8 cellular contexts compared by ENCODE assay signal in genomic region chr17:63550816-63551639, GRCh38. TPM values are rescaled to one million over a fixed set of nuclear protein-coding genes. Genes with fewer than 3 reads are reported as not detected.
DNase-seq lines count a peak whose midpoint lies in the region; ATAC-seq and TF ChIP-seq lines count a peak whose summit lies in the region.

No MANE protein-coding gene starts in this region.

- H3K4me3 ChIP-seq in Panc1 (ENCODE audit: low read depth in 2 of 2, low read length in 2 of 2) (peak overlapping the region; percentile 79 to 88), stomach smooth muscle (ENCODE audit: low read length in 2 of 2) (peak overlapping the region; percentile 97 to 100)

- BruUV-seq in Panc1 (replicated peaks; lab: Mats Ljungman, UMichigan): TSS peak; percentile 71

- H3K27me3 ChIP-seq in Panc1 (ENCODE audit: control insufficient read depth, insufficient read depth, low read length) (no peaks in the 10 kb centered on the region), stomach smooth muscle (ENCODE audit: control insufficient read depth in 1 of 2, insufficient read depth in 2 of 2, low read length in 2 of 2) (no peaks in the 10 kb centered on the region)

- POLR2A ChIA-PET in Panc1 (lab: Charles Lee): interaction anchor here (0.7 kb wide), 1 partner anchor 14 kb away, joined by 4 read pairs; no protein-coding TSS in a partner anchor

- CTCF ChIA-PET in Panc1 (lab: Charles Lee): no interaction called here

- H3K4me1 ChIP-seq in Panc1 (ENCODE audit: control insufficient read depth, insufficient read depth, low read length): peaks cover 12% of the 10 kb centered on the region
- H3K4me1 ChIP-seq in stomach smooth muscle (ENCODE audit: control insufficient read depth, insufficient read depth, low read length): peaks cover 18% of the 10 kb centered on the region

- H3K9ac ChIP-seq in stomach smooth muscle (ENCODE audit: low read length in 2 of 2): peak overlapping the region; percentile 90 to 94

- TF ChIP-seq CTCF in Panc1 (IDR thresholded peaks at IDR 0.05): no peak

- H3K27ac ChIP-seq in Panc1 (ENCODE audit: low read length) (peak overlapping the region; percentile 96), caudate nucleus (ENCODE audit: low read depth, low read length) (peak overlapping the region; percentile 89), stomach smooth muscle (ENCODE audit: low read length) (peak overlapping the region; percentile 71)

- DNase-seq in activated CD4-positive, alpha-beta T cell treated with anti-CD3 and anti-CD28 coated beads for 48 hours: peak; percentile 33
- no peak for DNase-seq in activated CD4-positive, alpha-beta T cell treated with anti-CD3 and anti-CD28 coated beads for 4 hours
- no peak for DNase-seq in Panc1 (ENCODE audit: low read depth, low spot score)
- peak in 4 of 61 donors; percentile 5 to 48 (median 24) for DNase-seq in caudate nucleus (lab: John Stamatoyannopoulos, UW)
- peak; percentile 42 for DNase-seq in left lobe of liver (ENCODE audit: low spot score)
- DNase-seq in T-helper 9 cell: no peak

- in situ Hi-C loops in Panc1 (cut with HindIII; ENCODE audit: low pct_unique_long_range_greater_than_20kb, low sequenced_read_pairs): no loop called here

- H3K36me3 ChIP-seq in Panc1 (ENCODE audit: control insufficient read depth, insufficient read depth, low read length) (peaks cover 4% of the 10 kb centered on the region; the same call in 1 of the 2 replicates), stomach smooth muscle (ENCODE audit: control insufficient read depth in 2 of 2, insufficient read depth in 2 of 2, low read length in 2 of 2) (no peaks in the 10 kb centered on the region)

- ATAC-seq in HG03354 (IDR thresholded peaks at IDR 0.05; ENCODE audit: poor library complexity, severe bottlenecking, unreplicated experiment) (peak; percentile 2), Panc1 (peak; percentile 18; the same call in 1 of the 2 replicates), left lobe of liver (peak; percentile 6)

- H3K9me3 ChIP-seq in Panc1 (ENCODE audit: control insufficient read depth, insufficient read depth, low read depth, low read length) (peaks cover 6% of the 10 kb centered on the region; the same call in 1 of the 2 replicates), stomach smooth muscle (ENCODE audit: control insufficient read depth in 2 of 2, low read length in 2 of 2) (no peaks in the 10 kb centered on the region)

- intact Hi-C loops in Panc1 (cut with micrococcal nuclease; ENCODE audit: unreplicated experiment): no loop called here

RNA-seq across cellular contexts. Expression of gene DCAF7, which starts 0.8 kb away (rescaled TPM):
- total RNA-seq in Panc1 (2021; ENCODE audit: unreplicated experiment) (60.4 TPM), left lobe of liver (24.3 TPM)
- 45.1 TPM for polyA plus RNA-seq in Panc1 (2012; ENCODE audit: insufficient read length)

RNA-seq across cellular contexts. Expression of gene KCNH6, which starts 27.9 kb away (rescaled TPM):
- not detected for total RNA-seq in Panc1 (2021; ENCODE audit: unreplicated experiment)
- polyA plus RNA-seq in Panc1 (2012; ENCODE audit: insufficient read length): 0.07 TPM
- not detected for total RNA-seq in left lobe of liver

RNA-seq across cellular contexts. Expression of gene TACO1, which starts 49.7 kb away (rescaled TPM):
- total RNA-seq in Panc1 (2021; ENCODE audit: unreplicated experiment): 17.9 TPM
- polyA plus RNA-seq in Panc1 (2012; ENCODE audit: insufficient read length): 18.6 TPM
- total RNA-seq in left lobe of liver: 47.9 TPM

Comparison
In these comparisons a context has a peak if more than half of its experiments do, and no peak if none do; other contexts are left out.
1. DNase-seq: peak in activated CD4-positive, alpha-beta T cell treated with anti-CD3 and anti-CD28 coated beads for 48 hours (single experiment) and left lobe of liver (single experiment); none in activated CD4-positive, alpha-beta T cell treated with anti-CD3 and anti-CD28 coated beads for 4 hours (0 of 2), Panc1 (single experiment) and T-helper 9 cell (single experiment).
2. Peak in every context shown above with its lines, with median percentiles within 50 percentile points of each other: ATAC-seq and H3K27ac ChIP-seq.